Comparison of ENCODE assay signal across 9 cellular contexts in the genomic region with DNA sequence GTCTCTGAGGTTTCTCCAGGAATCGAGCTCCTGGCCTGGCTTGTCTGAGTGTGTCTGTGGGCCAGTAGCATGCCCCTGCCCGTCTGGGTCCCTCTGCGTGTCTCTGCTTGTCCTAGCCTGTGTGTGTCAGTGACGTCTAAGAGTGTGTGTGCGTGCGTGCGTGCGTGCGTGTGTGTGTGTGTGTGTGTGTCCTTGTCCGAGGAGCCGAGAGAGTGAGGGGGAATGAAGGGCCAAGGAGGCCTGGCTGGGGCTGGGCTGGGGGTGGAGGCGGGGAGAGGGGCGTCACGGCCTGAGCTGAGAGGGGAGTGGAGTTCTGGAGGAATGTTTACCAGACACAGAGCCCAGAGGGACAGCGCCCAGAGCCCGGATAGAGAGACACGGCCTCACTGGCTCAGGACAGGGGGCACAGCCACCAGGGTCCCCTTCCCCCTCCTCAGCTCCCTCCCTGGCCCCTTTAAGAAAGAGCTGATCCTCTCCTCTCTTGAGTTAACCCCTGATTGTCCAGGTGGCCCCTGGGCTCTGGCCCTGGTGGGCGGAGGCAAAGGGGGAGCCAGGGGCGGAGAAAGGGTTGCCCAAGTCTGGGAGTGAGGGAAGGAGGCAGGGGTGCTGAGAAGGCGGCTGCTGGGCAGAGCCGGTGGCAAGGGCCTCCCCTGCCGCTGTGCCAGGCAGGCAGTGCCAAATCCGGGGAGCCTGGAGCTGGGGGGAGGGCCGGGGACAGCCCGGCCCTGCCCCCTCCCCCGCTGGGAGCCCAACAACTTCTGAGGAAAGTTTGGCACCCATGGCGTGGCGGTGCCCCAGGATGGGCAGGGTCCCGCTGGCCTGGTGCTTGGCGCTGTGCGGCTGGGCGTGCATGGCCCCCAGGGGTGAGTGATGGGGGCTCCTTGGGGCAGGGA. TPM values are rescaled to one million over a fixed set of nuclear protein-coding genes. Genes with fewer than 3 reads are reported as not detected.
A peak's percentile ranks its signal among the peaks of the same experiment; 100 is the strongest.
DNase-seq lines count a peak whose midpoint lies in the region; FAIRE-seq and TF ChIP-seq lines count a peak whose summit lies in the region.
"Had no signal": no experiment of that assay in that cellular context is flagged by ENCODE, and none has a peak within 500 bp of the region (broad histone marks: within the 10 kb centered on the region; RNA-seq: fewer than 3 reads in every experiment).

AXL (plus strand) TSS at position 609 of the 893 bp plus-strand sequence; CDS start at position 779, 170 bp downstream.

- H3K27me3 Mint-ChIP-seq in glutamatergic neuron (ENCODE audit: unreplicated experiment) = peaks cover 11% of the 10 kb centered on the region
- peaks cover 35% of the 10 kb centered on the region for H3K27me3 Mint-ChIP-seq in activated CD4-positive, alpha-beta memory T cell treated with anti-CD3 and anti-CD28 coated beads, Interleukin-2, amount 10 ng/mL, durations not matched to agents 7 days and 5 days

- H3K36me3 ChIP-seq in WERI-Rb-1 = no peaks in the 10 kb centered on the region

- H3K4me1 Mint-ChIP-seq in glutamatergic neuron (ENCODE audit: low read depth, unreplicated experiment) = no peaks in the 10 kb centered on the region
- peaks cover 4% of the 10 kb centered on the region for H3K4me1 Mint-ChIP-seq in activated CD4-positive, alpha-beta memory T cell treated with anti-CD3 and anti-CD28 coated beads, Interleukin-2, amount 10 ng/mL, durations not matched to agents 7 days and 5 days

- H3K9me3 ChIP-seq in WERI-Rb-1 (ENCODE audit: severe bottlenecking) = no peaks in the 10 kb centered on the region

- no peaks in the 10 kb centered on the region for H3K27me3 ChIP-seq in WERI-Rb-1 (ENCODE audit: insufficient read depth, low read depth, severe bottlenecking)

- POLR2A ChIA-PET in activated CD4-positive, alpha-beta memory T cell treated with anti-CD3 and anti-CD28 coated beads, Interleukin-2, amount 10 ng/mL, durations not matched to agents 7 days and 5 days (lab: Charles Lee) = no interaction called here

- H3K4me3 ChIP-seq in WERI-Rb-1 (ENCODE audit: low read depth, low read length) = peak within 1 kb of the TSS; percentile 38

- CTCF ChIA-PET in activated CD4-positive, alpha-beta memory T cell treated with anti-CD3 and anti-CD28 coated beads, Interleukin-2, amount 10 ng/mL, durations not matched to agents 7 days and 5 days (lab: Charles Lee) = no interaction called here

- peak; percentile 53 for DNase-seq in WERI-Rb-1
- peak; percentile 28 for DNase-seq in glutamatergic neuron
- peak in 50 of 56 donors; percentile 9 to 86 (median 53) for DNase-seq in nucleus accumbens (lab: John Stamatoyannopoulos, UW)
- DNase-seq in DMS153 (lab: John Stamatoyannopoulos, UW) = no peak
- DNase-seq in activated CD4-positive, alpha-beta memory T cell treated with anti-CD3 and anti-CD28 coated beads, Interleukin-2, amount 10 ng/mL, durations not matched to agents 7 days and 5 days = no peak
- DNase-seq in NAMALWA (ENCODE audit: low spot score) = no peak
- no peak for DNase-seq in activated CD4-positive, alpha-beta T cell treated with anti-CD3 and anti-CD28 coated beads, Interleukin-2, amount 50 U/mL, for 4 hours

- peak within 1 kb of the TSS; percentile 65 for H3K4me3 Mint-ChIP-seq in glutamatergic neuron (ENCODE audit: unreplicated experiment)
- H3K4me3 Mint-ChIP-seq in activated CD4-positive, alpha-beta memory T cell treated with anti-CD3 and anti-CD28 coated beads, Interleukin-2, amount 10 ng/mL, durations not matched to agents 7 days and 5 days = no peak within 1 kb of the TSS

- peaks cover 6% of the 10 kb centered on the region for H3K36me3 Mint-ChIP-seq in glutamatergic neuron (ENCODE audit: unreplicated experiment)
- no peaks in the 10 kb centered on the region for H3K36me3 Mint-ChIP-seq in activated CD4-positive, alpha-beta memory T cell treated with anti-CD3 and anti-CD28 coated beads, Interleukin-2, amount 10 ng/mL, durations not matched to agents 7 days and 5 days (ENCODE audit: low read depth)

- peak; percentile 89 for FAIRE-seq in G401.6 (lab: Jason Lieb, UNC)

- H3K27ac ChIP-seq in WERI-Rb-1 = peak within 1 kb of the TSS; percentile 48
- H3K27ac ChIP-seq: HL-60 had no signal

- peaks cover 5% of the 10 kb centered on the region for H3K9me3 Mint-ChIP-seq in glutamatergic neuron (ENCODE audit: unreplicated experiment)
- H3K9me3 Mint-ChIP-seq in activated CD4-positive, alpha-beta memory T cell treated with anti-CD3 and anti-CD28 coated beads, Interleukin-2, amount 10 ng/mL, durations not matched to agents 7 days and 5 days = no peaks in the 10 kb centered on the region

- TF ChIP-seq CTCF in WERI-Rb-1 (IDR thresholded peaks at IDR 0.05; ENCODE audit: low read depth, low read length) = no peak
- TF ChIP-seq CTCF in glutamatergic neuron (IDR thresholded peaks at IDR 0.05; ENCODE audit: partially characterized antibody, unreplicated experiment) = no peak

- no peak within 1 kb of the TSS for H3K27ac Mint-ChIP-seq in glutamatergic neuron (ENCODE audit: unreplicated experiment)
- H3K27ac Mint-ChIP-seq in activated CD4-positive, alpha-beta memory T cell treated with anti-CD3 and anti-CD28 coated beads, Interleukin-2, amount 10 ng/mL, durations not matched to agents 7 days and 5 days = no peak within 1 kb of the TSS

RNA-seq across cellular contexts. Expression of gene AXL, which starts in this region (rescaled TPM):
- total RNA-seq in glutamatergic neuron (ENCODE audit: unreplicated experiment) = not detected
- under 1 TPM; 0.55 to 0.60 TPM for total RNA-seq in activated CD4-positive, alpha-beta memory T cell treated with anti-CD3 and anti-CD28 coated beads, Interleukin-2, amount 10 ng/mL, durations not matched to agents 7 days and 5 days

Comparison
In these comparisons a context has a peak if more than half of its experiments do, and no peak if none do; other contexts are left out.
1. Peak in DNase-seq in glutamatergic neuron; RNA of the gene not detected or under 1 TPM.
2. DNase-seq: peak in WERI-Rb-1 (single experiment) and nucleus accumbens (50 of 56); none in DMS153 (single experiment), activated CD4-positive, alpha-beta memory T cell treated with anti-CD3 and anti-CD28 coated beads, Interleukin-2, amount 10 ng/mL, durations not matched to agents 7 days and 5 days (single experiment), NAMALWA (single experiment) and activated CD4-positive, alpha-beta T cell treated with anti-CD3 and anti-CD28 coated beads, Interleukin-2, amount 50 U/mL, for 4 hours (0 of 2).